20 cellular contexts compared by ENCODE assay signal in genomic region chr7:74505426-74506328, GRCh38. TPM values are rescaled to one million over a fixed set of nuclear protein-coding genes. Genes with fewer than 3 reads are reported as not detected.
DNase-seq lines count a peak whose midpoint lies in the region; ATAC-seq and TF ChIP-seq lines count a peak whose summit lies in the region.
"Had no signal": no experiment of that assay in that cellular context is flagged by ENCODE, and none has a peak within 500 bp of the region (broad histone marks: within the 10 kb centered on the region; RNA-seq: fewer than 3 reads in every experiment).

No MANE protein-coding gene starts in this region.

- TF ChIP-seq RAD21 in IMR-90 (IDR thresholded peaks at IDR 0.05; ENCODE audit: low read length), result no peak

- POLR2A ChIA-PET in IMR-90 (lab: Charles Lee; ENCODE audit: unreplicated experiment), result no interaction called here

- peak overlapping the region; percentile 65 for H2AK9ac ChIP-seq in IMR-90 (replicated peaks; ENCODE audit: low read depth, low read length, poor library complexity)

- peak; percentile 74 for DNase-seq in IMR-90
- peak; percentile 5 for DNase-seq in adipocyte (ENCODE audit: low read depth)
- peak; percentile 60 for DNase-seq in left kidney (ENCODE audit: low read depth, low spot score)
- DNase-seq in stomach, result no peak
- DNase-seq in GM19240 (ENCODE audit: insufficient read length, low spot score), result no peak
- no peak for DNase-seq in GM10266 (ENCODE audit: extremely low spot score)
- DNase-seq: activated CD8-positive, alpha-beta memory T cell treated with anti-CD3 and anti-CD28 coated beads, Interleukin-2, amount 10 ng/mL, durations not matched to agents 7 days and 5 days; activated naive CD8-positive, alpha-beta T cell treated with anti-CD3 and anti-CD28 coated beads, Interleukin-2, amount 50 U/mL, for 24 hours; GDM1; HFFc6; mesendoderm; NCI-H1105 treated with DMSO at 0.1 percent for 48 hours; NCI-H2107; NCI-H524 treated with DMSO at 0.1 percent for 48 hours; stimulated activated CD4-positive, alpha-beta T cell treated with anti-CD3 and anti-CD28 coated beads, Interleukin-2, amount 100 ng/mL, for 24 hours; T1000 had no signal

- H4K8ac ChIP-seq in IMR-90 (ENCODE audit: low read depth in 2 of 2, low read length in 2 of 2), result peak overlapping the region in 1 of 2 experiments; percentile 47; a peak in 2 of 4 replicates

- H3K27ac ChIP-seq in IMR-90 (ENCODE audit: insufficient read depth, low read length), result peak overlapping the region; percentile 55; the same call in 1 of the 2 replicates
- H3K27ac ChIP-seq in stomach, result peak overlapping the region in 4 of 5 donors; percentile 49 to 72 (median 56)
- H3K27ac ChIP-seq: vagina had no signal

- intact Hi-C loops in IMR-90 (cut with micrococcal nuclease), result loop anchor here (2.0 kb wide), 1 partner anchor 51 kb away; no protein-coding TSS in a partner anchor
- intact Hi-C loops in stomach (cut with DNase I; ENCODE audit: low total_unique reads), result no loop called here

- H3K27me3 ChIP-seq in IMR-90 (ENCODE audit: control insufficient read depth, insufficient read depth, low read length) (no peaks in the 10 kb centered on the region), adipocyte (replicated peaks; ENCODE audit: control insufficient read depth, insufficient read depth, low read length) (no peaks in the 10 kb centered on the region), stomach (no peaks in the 10 kb centered on the region)
- H3K27me3 ChIP-seq: right atrium auricular region, vagina had no signal

- peak overlapping the region; percentile 21; the same call in 1 of the 2 replicates for H2BK20ac ChIP-seq in IMR-90 (ENCODE audit: low read depth, low read length)

- CTCF ChIA-PET in IMR-90 (lab: Yijun Ruan, JAX), result no interaction called here

- ATAC-seq in IMR-90 (ENCODE audit: low read depth) (peak; percentile 88), GM19324 (IDR thresholded peaks at IDR 0.05; ENCODE audit: low FRiP score, unreplicated experiment) (no peak)
- ATAC-seq: activated CD8-positive, alpha-beta memory T cell treated with anti-CD3 and anti-CD28 coated beads, Interleukin-2, amount 10 ng/mL, durations not matched to agents 7 days and 5 days; activated naive CD8-positive, alpha-beta T cell treated with anti-CD3 and anti-CD28 coated beads, Interleukin-2, amount 50 U/mL, for 24 hours; GM12878 had no signal

- H3K9ac ChIP-seq in IMR-90 (ENCODE audit: low read depth, low read length) (peak overlapping the region; percentile 48; the same call in 1 of the 2 replicates), adipocyte (ENCODE audit: low read length) (no peak overlapping the region)

- H3K18ac ChIP-seq in IMR-90 (ENCODE audit: low read depth, low read length), result peak overlapping the region; percentile 11; the same call in 1 of the 2 replicates

- H4K91ac ChIP-seq in IMR-90 (ENCODE audit: insufficient read depth, low read depth, low read length), result peak overlapping the region; percentile 58

- H2AFZ ChIP-seq in IMR-90 (replicated peaks; ENCODE audit: low read length, poor library complexity), result peak overlapping the region; percentile 75

- WGBS in IMR-90 (ENCODE audit: extremely low coverage in 2 of 2, insufficient read length in 1 of 2), 2 experiments, result 26% methylated on average over 12 of the region's 22 CpGs; no CpG with 5 or more reads in 1 of the 2 experiments
- 50 to 71% (median 63%) methylated on average over 17 to 22 of the region's 22 CpGs for WGBS in stomach, 5 donors

- peak overlapping the region; percentile 53; the same call in 1 of the 2 replicates for H2AK5ac ChIP-seq in IMR-90 (ENCODE audit: low read depth, low read length)

- peak overlapping the region; percentile 23 for H2BK5ac ChIP-seq in IMR-90 (ENCODE audit: low read depth, low read length, poor library complexity, severe bottlenecking)

- in situ Hi-C loops in IMR-90 (cut with MboI; ENCODE audit: low sequenced_read_pairs), result no loop called here

- no peak for TF ChIP-seq POLR2A in IMR-90 (IDR thresholded peaks at IDR 0.05; ENCODE audit: low read depth, low read length)
- TF ChIP-seq POLR2A in stomach (IDR thresholded peaks at IDR 0.05), result no peak

- H2BK120ac ChIP-seq in IMR-90 (ENCODE audit: low read depth, low read length), result peak overlapping the region; percentile 68

- H3K4ac ChIP-seq in IMR-90 (ENCODE audit: low read depth, low read length), result peak overlapping the region; percentile 82

- H3K9me3 ChIP-seq in IMR-90 (ENCODE audit: control insufficient read depth, insufficient read depth, low read length) (no peaks in the 10 kb centered on the region), adipocyte (ENCODE audit: control insufficient read depth, low read length) (no peaks in the 10 kb centered on the region), stomach (no peaks in the 10 kb centered on the region)
- H3K9me3 ChIP-seq: right atrium auricular region, vagina had no signal

- peaks cover 17% of the 10 kb centered on the region; the same call in 1 of the 2 replicates for H3K9me1 ChIP-seq in IMR-90 (ENCODE audit: insufficient read depth, low read length)

- H4K20me1 ChIP-seq in IMR-90 (ENCODE audit: insufficient read depth, low read length), result peaks cover 43% of the 10 kb centered on the region

- no TSS peak for BruUV-seq in IMR-90 (replicated peaks; lab: Mats Ljungman, UMichigan)

- peak overlapping the region; percentile 40; the same call in 1 of the 3 replicates for H2BK15ac ChIP-seq in IMR-90 (ENCODE audit: low read depth, low read length)

- H3K4me3 ChIP-seq in IMR-90 (ENCODE audit: insufficient read depth, low read depth, low read length) (no peak overlapping the region), adipocyte (ENCODE audit: low read length) (no peak overlapping the region), stomach (no peak overlapping the region)
- H3K4me3 ChIP-seq: GM12878, right atrium auricular region, vagina had no signal

- no peak for TF ChIP-seq EP300 in stomach (IDR thresholded peaks at IDR 0.05)

- H4K5ac ChIP-seq in IMR-90 (ENCODE audit: low read depth, low read length), result peak overlapping the region; percentile 36; the same call in 1 of the 2 replicates

- peak overlapping the region; percentile 40; the same call in 1 of the 2 replicates for H3K4me2 ChIP-seq in IMR-90 (ENCODE audit: low read depth, low read length)

- dilution Hi-C loops in IMR-90 (cut with HindIII; ENCODE audit: low sequenced_read_pairs, unreplicated experiment), result no loop called here

- H3K79me1 ChIP-seq in IMR-90 (ENCODE audit: low read depth in 1 of 2, low read length in 2 of 2), result peaks cover 30 to 72% of the 10 kb centered on the region in 2 experiments

- H3K4me1 ChIP-seq in IMR-90 (ENCODE audit: control insufficient read depth, insufficient read depth, low read length) (peaks cover 18% of the 10 kb centered on the region), adipocyte (ENCODE audit: control insufficient read depth, insufficient read depth, low read length) (no peaks in the 10 kb centered on the region), stomach (peaks cover 26 to 47% (median 40%) of the 10 kb centered on the region in 4 donors)

- H3K36me3 ChIP-seq in IMR-90 (ENCODE audit: control insufficient read depth, insufficient read depth, low read length) (peaks cover 7% of the 10 kb centered on the region), adipocyte (ENCODE audit: control insufficient read depth, insufficient read depth, low read length, severe bottlenecking) (no peaks in the 10 kb centered on the region), stomach (peaks cover 0 to 20% (median 10%) of the 10 kb centered on the region in 4 donors)
- H3K36me3 ChIP-seq: right atrium auricular region had no signal

- TF ChIP-seq CTCF in IMR-90 (conservative IDR thresholded peaks at IDR 0.05; ENCODE audit: low read depth, low read length) (no peak), stomach (IDR thresholded peaks at IDR 0.05) (no peak), GM10266 (IDR thresholded peaks at IDR 0.05; ENCODE audit: control insufficient read depth, insufficient read depth, low read depth, missing control alignments) (no peak)

- H3K14ac ChIP-seq in IMR-90 (replicated peaks; ENCODE audit: low read depth, low read length), result peak overlapping the region; percentile 15; the same call in 1 of the 2 replicates

- peak overlapping the region; percentile 45; the same call in 1 of the 2 replicates for H3K23ac ChIP-seq in IMR-90 (ENCODE audit: low read depth, low read length)

- no peak overlapping the region; the same call in 1 of the 2 replicates for H3K56ac ChIP-seq in IMR-90 (ENCODE audit: extremely low read depth, insufficient read depth, low read length)

TF ChIP-seq in IMR-90, 13 proteins besides CTCF, POLR2A, EP300 and RAD21:
- TF ChIP-seq ELK1 (IDR thresholded peaks at IDR 0.05; ENCODE audit: borderline replicate concordance, low read depth, low read length) (no peak), MAFK (IDR thresholded peaks at IDR 0.05; ENCODE audit: low read depth, low read length) (no peak), CHD1 (IDR thresholded peaks at IDR 0.05; ENCODE audit: low read depth, low read length) (no peak), FOS (IDR thresholded peaks at IDR 0.05; ENCODE audit: low read depth, low read length) (no peak)

RNA-seq across cellular contexts. Expression of gene GTF2IRD1, which starts 52.0 kb away (rescaled TPM):
- total RNA-seq in IMR-90 (2012; rRNA removed), result 4.1 and 5.0 TPM in 2 replicates
- polyA plus RNA-seq in IMR-90 (2012; rRNA removed), result 21.9 and 22.6 TPM in 2 replicates
- polyA plus RNA-seq in IMR-90 (2012; cell fraction: cytosol; rRNA removed), result 19.6 and 26.0 TPM in 2 replicates
- polyA plus RNA-seq in IMR-90 (2012; cell fraction: nucleus; rRNA removed; ENCODE audit: low replicate concordance), result 27.5 and 33.3 TPM in 2 replicates
- total RNA-seq in stomach, result 10 to 100 TPM in 4 of 5 donors, 1 to 10 TPM in 1; 9.3 to 40.8 (median 19.6) TPM
- 10 to 100 TPM in 1 of 3 donors, 1 to 10 TPM in 2; 8.0 to 41.1 (median 8.4) TPM for polyA plus RNA-seq in stomach

Comparison
In these comparisons a context has a peak if more than half of its experiments do, and no peak if none do; other contexts are left out.
1. DNase-seq: peak in IMR-90 (single experiment), adipocyte (single experiment) and left kidney (single experiment); none in stomach (single experiment), GM19240 (single experiment) and GM10266 (single experiment).